Comparison of ENCODE assay signal across 8 cellular contexts in the genomic region with DNA sequence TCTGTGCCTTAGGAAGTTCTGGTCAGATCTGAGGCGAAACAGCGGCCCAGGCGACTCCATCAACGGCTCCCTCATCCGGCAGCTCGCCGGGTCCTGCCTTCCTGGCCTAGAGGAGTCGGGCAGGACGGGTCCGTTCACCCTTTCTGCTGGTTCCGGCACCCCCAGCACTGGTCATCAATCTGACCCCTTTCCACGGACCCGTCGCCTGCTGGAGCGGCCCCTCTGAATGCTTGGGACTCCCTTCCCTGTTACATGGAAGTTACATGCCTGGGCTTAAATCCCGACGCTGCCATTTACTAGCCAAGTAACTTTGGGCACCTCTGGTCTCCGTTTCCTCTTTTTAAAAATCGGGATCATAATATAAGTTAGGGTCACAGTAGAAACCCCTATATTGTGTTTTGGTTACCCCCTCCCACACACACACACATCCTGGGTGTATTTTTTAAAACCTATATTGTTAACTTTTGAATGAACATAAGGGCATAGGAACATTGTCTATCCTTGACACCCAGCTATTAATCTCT. TPM values are rescaled to one million over a fixed set of nuclear protein-coding genes. Genes with fewer than 3 reads are reported as not detected.
DNase-seq lines count a peak whose midpoint lies in the region; ATAC-seq and TF ChIP-seq lines count a peak whose summit lies in the region.

No MANE protein-coding gene starts in this region.

- peaks cover 0 to 2% of the 10 kb centered on the region in 2 donors for H3K27me3 Mint-ChIP-seq in CD8-positive, alpha-beta memory T cell

- H3K36me3 ChIP-seq in CD8-positive, alpha-beta memory T cell (ENCODE audit: insufficient read depth, low read length) = no peaks in the 10 kb centered on the region
- H3K36me3 ChIP-seq in kidney epithelial cell (ENCODE audit: control insufficient read depth, insufficient read depth, low read length) (no peaks in the 10 kb centered on the region), thymus (ENCODE audit: control insufficient read depth, insufficient read depth) (no peaks in the 10 kb centered on the region)

- POLR2A ChIA-PET in CD8-positive, alpha-beta memory T cell (lab: Charles Lee) = no interaction called here

- no peaks in the 10 kb centered on the region for H3K9me3 ChIP-seq in CD8-positive, alpha-beta memory T cell (ENCODE audit: low read length)
- H3K9me3 ChIP-seq in thymus (ENCODE audit: control insufficient read depth) = no peaks in the 10 kb centered on the region

- no peaks in the 10 kb centered on the region for H3K9me3 Mint-ChIP-seq in CD8-positive, alpha-beta memory T cell
- peaks cover 0 to 5% of the 10 kb centered on the region in 2 donors for H3K9me3 Mint-ChIP-seq in activated naive CD4-positive, alpha-beta T cell treated with anti-CD3 and anti-CD28 coated beads, Interleukin-2, amount 50 U/mL, for 72 hours

- H3K27ac ChIP-seq in CD8-positive, alpha-beta memory T cell (ENCODE audit: low read depth, low read length) = peak overlapping the region; percentile 53
- H3K27ac ChIP-seq in thymus (ENCODE audit: low read depth) = peak overlapping the region; percentile 64

- H3K4me3 ChIP-seq in CD8-positive, alpha-beta memory T cell (ENCODE audit: low read length) = peak overlapping the region; percentile 85
- H3K4me3 ChIP-seq in kidney epithelial cell (ENCODE audit: low read depth, low read length) = peak overlapping the region; percentile 94
- peak overlapping the region; percentile 71 for H3K4me3 ChIP-seq in thymus (ENCODE audit: low read length)

- no peak for TF ChIP-seq CTCF in kidney epithelial cell (IDR thresholded peaks at IDR 0.05; ENCODE audit: insufficient read depth, low read length, poor library complexity, severe bottlenecking)

- WGBS in thymus = 17% methylated on average over 19 of the region's 19 CpGs

- H3K4me3 Mint-ChIP-seq in CD8-positive, alpha-beta memory T cell = peak overlapping the region; percentile 88 to 99 (median 91)

- DNase-seq in CD8-positive, alpha-beta memory T cell = no peak
- no peak for DNase-seq in activated naive CD4-positive, alpha-beta T cell treated with anti-CD3 and anti-CD28 coated beads, Interleukin-2, amount 50 U/mL, for 72 hours (ENCODE audit: low spot score in 2 of 2)
- no peak for DNase-seq in kidney epithelial cell (ENCODE audit: low read depth)
- no peak for DNase-seq in activated CD4-positive, CD25-positive, alpha-beta regulatory T cell treated with anti-CD3 and anti-CD28 coated beads, Interleukin-2, amount 50 U/mL, for 72 hours
- no peak for DNase-seq in NCI-H187 treated with DMSO at 0.1 percent for 48 hours (lab: John Stamatoyannopoulos, UW)
- no peak for DNase-seq in iPS-NIHi7 (ENCODE audit: extremely low spot score)

- H3K4me1 Mint-ChIP-seq in CD8-positive, alpha-beta memory T cell = peaks cover 34 to 53% (median 35%) of the 10 kb centered on the region in 3 donors

- peaks cover 17% of the 10 kb centered on the region for H3K4me1 ChIP-seq in CD8-positive, alpha-beta memory T cell (ENCODE audit: insufficient read depth, low read length)
- peaks cover 11% of the 10 kb centered on the region for H3K4me1 ChIP-seq in thymus (ENCODE audit: control insufficient read depth, insufficient read depth, low read length)

- CTCF ChIA-PET in CD8-positive, alpha-beta memory T cell (lab: Charles Lee) = interaction anchor here (0.9 kb wide), 2 partner anchors 59 to 233 kb away, joined by 3 read pairs; no protein-coding TSS in a partner anchor

- peak; percentile 9 for ATAC-seq in HG02884 (IDR thresholded peaks at IDR 0.05; ENCODE audit: unreplicated experiment)
- ATAC-seq in activated naive CD4-positive, alpha-beta T cell treated with anti-CD3 and anti-CD28 coated beads, Interleukin-2, amount 50 U/mL, for 72 hours = no peak

- H3K27me3 ChIP-seq in CD8-positive, alpha-beta memory T cell (ENCODE audit: insufficient read depth, low read length, poor library complexity, severe bottlenecking) = no peaks in the 10 kb centered on the region
- H3K27me3 ChIP-seq in kidney epithelial cell (ENCODE audit: control insufficient read depth, insufficient read depth, low read length) = no peaks in the 10 kb centered on the region
- no peaks in the 10 kb centered on the region for H3K27me3 ChIP-seq in thymus (ENCODE audit: control insufficient read depth, insufficient read depth)

- peak overlapping the region; percentile 9 to 95 (median 90) for H3K27ac Mint-ChIP-seq in CD8-positive, alpha-beta memory T cell
- peak overlapping the region; percentile 88 to 91 for H3K27ac Mint-ChIP-seq in activated naive CD4-positive, alpha-beta T cell treated with anti-CD3 and anti-CD28 coated beads, Interleukin-2, amount 50 U/mL, for 72 hours

- peaks cover 0 to 12% (median 0%) of the 10 kb centered on the region in 3 donors for H3K36me3 Mint-ChIP-seq in CD8-positive, alpha-beta memory T cell
- peaks cover 29 to 39% of the 10 kb centered on the region in 2 donors for H3K36me3 Mint-ChIP-seq in activated naive CD4-positive, alpha-beta T cell treated with anti-CD3 and anti-CD28 coated beads, Interleukin-2, amount 50 U/mL, for 72 hours

RNA-seq across cellular contexts. Expression of a gene that starts 0.6 kb away (rescaled TPM):
- 10 to 100 TPM; 69.3 to 73.1 TPM for total RNA-seq in CD8-positive, alpha-beta memory T cell
- polyA plus RNA-seq in CD8-positive, alpha-beta memory T cell = 25.1 TPM
- total RNA-seq in activated naive CD4-positive, alpha-beta T cell treated with anti-CD3 and anti-CD28 coated beads, Interleukin-2, amount 50 U/mL, for 72 hours = 10 to 100 TPM; 69.3 to 72.9 TPM
- total RNA-seq in kidney epithelial cell = 37.8 and 42.0 TPM in 2 replicates
- polyA plus RNA-seq in thymus = 85.4 TPM

RNA-seq across cellular contexts. Expression of a gene that starts 26.7 kb away (rescaled TPM):
- total RNA-seq in CD8-positive, alpha-beta memory T cell = 1 to 10 TPM; 8.4 to 8.8 TPM
- 8.8 TPM for polyA plus RNA-seq in CD8-positive, alpha-beta memory T cell
- total RNA-seq in activated naive CD4-positive, alpha-beta T cell treated with anti-CD3 and anti-CD28 coated beads, Interleukin-2, amount 50 U/mL, for 72 hours = 10 to 100 TPM in 1 of 2 donors, 1 to 10 TPM in 1; 8.2 to 17.2 TPM
- 7.8 and 9.2 TPM in 2 replicates for total RNA-seq in kidney epithelial cell
- polyA plus RNA-seq in thymus = 13.6 TPM
